1 cellular context compared by ENCODE assay signal in genomic region chr2:161995553-161996016, GRCh38.
TF ChIP-seq lines count a peak whose summit lies in the region.

No MANE protein-coding gene starts in this region.

TF ChIP-seq in HepG2, 621 proteins besides CTCF, POLR2A, EP300 and RAD21 (continued from another document and continues in another):
- TF ChIP-seq, protein P1, sequence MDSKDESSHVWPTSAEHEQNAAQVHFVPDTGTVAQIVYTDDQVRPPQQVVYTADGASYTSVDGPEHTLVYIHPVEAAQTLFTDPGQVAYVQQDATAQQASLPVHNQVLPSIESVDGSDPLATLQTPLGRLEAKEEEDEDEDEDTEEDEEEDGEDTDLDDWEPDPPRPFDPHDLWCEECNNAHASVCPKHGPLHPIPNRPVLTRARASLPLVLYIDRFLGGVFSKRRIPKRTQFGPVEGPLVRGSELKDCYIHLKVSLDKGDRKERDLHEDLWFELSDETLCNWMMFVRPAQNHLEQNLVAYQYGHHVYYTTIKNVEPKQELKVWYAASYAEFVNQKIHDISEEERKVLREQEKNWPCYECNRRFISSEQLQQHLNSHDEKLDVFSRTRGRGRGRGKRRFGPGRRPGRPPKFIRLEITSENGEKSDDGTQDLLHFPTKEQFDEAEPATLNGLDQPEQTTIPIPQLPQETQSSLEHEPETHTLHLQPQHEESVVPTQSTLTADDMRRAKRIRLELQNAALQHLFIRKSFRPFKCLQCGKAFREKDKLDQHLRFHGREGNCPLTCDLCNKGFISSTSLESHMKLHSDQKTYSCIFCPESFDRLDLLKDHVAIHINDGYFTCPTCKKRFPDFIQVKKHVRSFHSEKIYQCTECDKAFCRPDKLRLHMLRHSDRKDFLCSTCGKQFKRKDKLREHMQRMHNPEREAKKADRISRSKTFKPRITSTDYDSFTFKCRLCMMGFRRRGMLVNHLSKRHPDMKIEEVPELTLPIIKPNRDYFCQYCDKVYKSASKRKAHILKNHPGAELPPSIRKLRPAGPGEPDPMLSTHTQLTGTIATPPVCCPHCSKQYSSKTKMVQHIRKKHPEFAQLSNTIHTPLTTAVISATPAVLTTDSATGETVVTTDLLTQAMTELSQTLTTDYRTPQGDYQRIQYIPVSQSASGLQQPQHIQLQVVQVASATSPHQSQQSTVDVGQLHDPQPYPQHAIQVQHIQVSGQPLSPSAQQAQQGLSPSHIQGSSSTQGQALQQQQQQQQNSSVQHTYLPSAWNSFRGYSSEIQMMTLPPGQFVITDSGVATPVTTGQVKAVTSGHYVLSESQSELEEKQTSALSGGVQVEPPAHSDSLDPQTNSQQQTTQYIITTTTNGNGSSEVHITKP (CRISPR knock-in tag; IDR thresholded peaks at IDR 0.05; ENCODE audit: low read depth): no peak
- TF ChIP-seq, protein P2, sequence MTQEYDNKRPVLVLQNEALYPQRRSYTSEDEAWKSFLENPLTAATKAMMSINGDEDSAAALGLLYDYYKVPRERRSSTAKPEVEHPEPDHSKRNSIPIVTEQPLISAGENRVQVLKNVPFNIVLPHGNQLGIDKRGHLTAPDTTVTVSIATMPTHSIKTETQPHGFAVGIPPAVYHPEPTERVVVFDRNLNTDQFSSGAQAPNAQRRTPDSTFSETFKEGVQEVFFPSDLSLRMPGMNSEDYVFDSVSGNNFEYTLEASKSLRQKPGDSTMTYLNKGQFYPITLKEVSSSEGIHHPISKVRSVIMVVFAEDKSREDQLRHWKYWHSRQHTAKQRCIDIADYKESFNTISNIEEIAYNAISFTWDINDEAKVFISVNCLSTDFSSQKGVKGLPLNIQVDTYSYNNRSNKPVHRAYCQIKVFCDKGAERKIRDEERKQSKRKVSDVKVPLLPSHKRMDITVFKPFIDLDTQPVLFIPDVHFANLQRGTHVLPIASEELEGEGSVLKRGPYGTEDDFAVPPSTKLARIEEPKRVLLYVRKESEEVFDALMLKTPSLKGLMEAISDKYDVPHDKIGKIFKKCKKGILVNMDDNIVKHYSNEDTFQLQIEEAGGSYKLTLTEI (CRISPR knock-in tag; conservative IDR thresholded peaks at IDR 0.05): no peak
- no peak for TF ChIP-seq BCL3 (CRISPR knock-in tag; IDR thresholded peaks at IDR 0.05)
- peak; percentile 80 for TF ChIP-seq RXRB (CRISPR knock-in tag; IDR thresholded peaks at IDR 0.05; ENCODE audit: borderline replicate concordance)
- TF ChIP-seq ZNF460 (CRISPR knock-in tag; IDR thresholded peaks at IDR 0.05; ENCODE audit: borderline replicate concordance): no peak
- TF ChIP-seq ZBTB44 (CRISPR knock-in tag; IDR thresholded peaks at IDR 0.05): no peak
- no peak for TF ChIP-seq ZNF354B (CRISPR knock-in tag; IDR thresholded peaks at IDR 0.05)
- no peak for TF ChIP-seq ZNF619 (CRISPR knock-in tag; IDR thresholded peaks at IDR 0.05)
- peak; percentile 58; the same call in 1 of the 2 replicates for TF ChIP-seq SOX5 (CRISPR knock-in tag; IDR thresholded peaks at IDR 0.05; ENCODE audit: borderline replicate concordance)
- no peak for TF ChIP-seq EZH2 (conservative IDR thresholded peaks at IDR 0.05; ENCODE audit: low read depth, low read length)
- TF ChIP-seq ZNF777 (CRISPR knock-in tag; IDR thresholded peaks at IDR 0.05): no peak
- TF ChIP-seq KLF13 (CRISPR knock-in tag; IDR thresholded peaks at IDR 0.05): no peak
- no peak for TF ChIP-seq IRF2 (CRISPR knock-in tag; IDR thresholded peaks at IDR 0.05)
- TF ChIP-seq, protein P3, sequence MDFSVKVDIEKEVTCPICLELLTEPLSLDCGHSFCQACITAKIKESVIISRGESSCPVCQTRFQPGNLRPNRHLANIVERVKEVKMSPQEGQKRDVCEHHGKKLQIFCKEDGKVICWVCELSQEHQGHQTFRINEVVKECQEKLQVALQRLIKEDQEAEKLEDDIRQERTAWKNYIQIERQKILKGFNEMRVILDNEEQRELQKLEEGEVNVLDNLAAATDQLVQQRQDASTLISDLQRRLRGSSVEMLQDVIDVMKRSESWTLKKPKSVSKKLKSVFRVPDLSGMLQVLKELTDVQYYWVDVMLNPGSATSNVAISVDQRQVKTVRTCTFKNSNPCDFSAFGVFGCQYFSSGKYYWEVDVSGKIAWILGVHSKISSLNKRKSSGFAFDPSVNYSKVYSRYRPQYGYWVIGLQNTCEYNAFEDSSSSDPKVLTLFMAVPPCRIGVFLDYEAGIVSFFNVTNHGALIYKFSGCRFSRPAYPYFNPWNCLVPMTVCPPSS (IDR thresholded peaks at IDR 0.05): no peak
- no peak for TF ChIP-seq ZBTB40 (IDR thresholded peaks at IDR 0.05)
- TF ChIP-seq ZBTB40 (CRISPR knock-in tag; IDR thresholded peaks at IDR 0.05): no peak
- TF ChIP-seq CEBPG (CRISPR knock-in tag; IDR thresholded peaks at IDR 0.05): peak; percentile 63
- TF ChIP-seq ZNF253 (CRISPR knock-in tag; IDR thresholded peaks at IDR 0.05; ENCODE audit: borderline replicate concordance): no peak
- TF ChIP-seq, protein P4, sequence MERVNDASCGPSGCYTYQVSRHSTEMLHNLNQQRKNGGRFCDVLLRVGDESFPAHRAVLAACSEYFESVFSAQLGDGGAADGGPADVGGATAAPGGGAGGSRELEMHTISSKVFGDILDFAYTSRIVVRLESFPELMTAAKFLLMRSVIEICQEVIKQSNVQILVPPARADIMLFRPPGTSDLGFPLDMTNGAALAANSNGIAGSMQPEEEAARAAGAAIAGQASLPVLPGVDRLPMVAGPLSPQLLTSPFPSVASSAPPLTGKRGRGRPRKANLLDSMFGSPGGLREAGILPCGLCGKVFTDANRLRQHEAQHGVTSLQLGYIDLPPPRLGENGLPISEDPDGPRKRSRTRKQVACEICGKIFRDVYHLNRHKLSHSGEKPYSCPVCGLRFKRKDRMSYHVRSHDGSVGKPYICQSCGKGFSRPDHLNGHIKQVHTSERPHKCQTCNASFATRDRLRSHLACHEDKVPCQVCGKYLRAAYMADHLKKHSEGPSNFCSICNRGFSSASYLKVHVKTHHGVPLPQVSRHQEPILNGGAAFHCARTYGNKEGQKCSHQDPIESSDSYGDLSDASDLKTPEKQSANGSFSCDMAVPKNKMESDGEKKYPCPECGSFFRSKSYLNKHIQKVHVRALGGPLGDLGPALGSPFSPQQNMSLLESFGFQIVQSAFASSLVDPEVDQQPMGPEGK (CRISPR knock-in tag; IDR thresholded peaks at IDR 0.05): peak; percentile 48; the same call in 1 of the 2 replicates
- peak; percentile 67; the same call in 1 of the 2 replicates for TF ChIP-seq RFX5 (IDR thresholded peaks at IDR 0.05; ENCODE audit: low read depth, low read length)
- no peak for TF ChIP-seq ZNF350 (CRISPR knock-in tag; IDR thresholded peaks at IDR 0.05; ENCODE audit: borderline replicate concordance, low read depth)
- no peak for TF ChIP-seq TSC22D2 (CRISPR knock-in tag; IDR thresholded peaks at IDR 0.05; ENCODE audit: borderline replicate concordance)
- TF ChIP-seq, protein P5, sequence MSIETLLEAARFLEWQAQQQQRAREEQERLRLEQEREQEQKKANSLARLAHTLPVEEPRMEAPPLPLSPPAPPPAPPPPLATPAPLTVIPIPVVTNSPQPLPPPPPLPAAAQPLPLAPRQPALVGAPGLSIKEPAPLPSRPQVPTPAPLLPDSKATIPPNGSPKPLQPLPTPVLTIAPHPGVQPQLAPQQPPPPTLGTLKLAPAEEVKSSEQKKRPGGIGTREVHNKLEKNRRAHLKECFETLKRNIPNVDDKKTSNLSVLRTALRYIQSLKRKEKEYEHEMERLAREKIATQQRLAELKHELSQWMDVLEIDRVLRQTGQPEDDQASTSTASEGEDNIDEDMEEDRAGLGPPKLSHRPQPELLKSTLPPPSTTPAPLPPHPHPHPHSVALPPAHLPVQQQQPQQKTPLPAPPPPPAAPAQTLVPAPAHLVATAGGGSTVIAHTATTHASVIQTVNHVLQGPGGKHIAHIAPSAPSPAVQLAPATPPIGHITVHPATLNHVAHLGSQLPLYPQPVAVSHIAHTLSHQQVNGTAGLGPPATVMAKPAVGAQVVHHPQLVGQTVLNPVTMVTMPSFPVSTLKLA (IDR thresholded peaks at IDR 0.05): peak; percentile 76
- no peak for TF ChIP-seq CBX5 (CRISPR knock-in tag; IDR thresholded peaks at IDR 0.05; ENCODE audit: borderline replicate concordance)
- TF ChIP-seq SSRP1 (CRISPR knock-in tag; IDR thresholded peaks at IDR 0.05): no peak
- TF ChIP-seq ZNF841 (CRISPR knock-in tag; IDR thresholded peaks at IDR 0.05; ENCODE audit: borderline replicate concordance): no peak
- no peak for TF ChIP-seq ZNF543 (CRISPR knock-in tag; IDR thresholded peaks at IDR 0.05)
- TF ChIP-seq ZNF101 (CRISPR knock-in tag; IDR thresholded peaks at IDR 0.05; ENCODE audit: borderline replicate concordance, low read depth): no peak
- TF ChIP-seq ZBTB7B (CRISPR knock-in tag; IDR thresholded peaks at IDR 0.05): no peak
- no peak for TF ChIP-seq NBN (conservative IDR thresholded peaks at IDR 0.05)
- no peak for TF ChIP-seq ZNF362 (CRISPR knock-in tag; IDR thresholded peaks at IDR 0.05; ENCODE audit: borderline replicate concordance)
- no peak for TF ChIP-seq SOX6 (IDR thresholded peaks at IDR 0.05)
- peak; percentile 46; the same call in 1 of the 2 replicates for TF ChIP-seq SOX6 (CRISPR knock-in tag; IDR thresholded peaks at IDR 0.05)
